8 cellular contexts compared by ENCODE assay signal in genomic region chr12:64222011-64222765, GRCh38. TPM values are rescaled to one million over a fixed set of nuclear protein-coding genes. Genes with fewer than 3 reads are reported as not detected.
DNase-seq lines count a peak whose midpoint lies in the region; ATAC-seq and TF ChIP-seq lines count a peak whose summit lies in the region.

TSS of gene KICS2 (minus strand) at chr12:64222296. CDS start at chr12:64222237, 59 bp downstream.

- H3K9me3 ChIP-seq in CD8-positive, alpha-beta T cell (ENCODE audit: low read length) = no peaks in the 10 kb centered on the region
- H3K9me3 ChIP-seq in lower lobe of right lung = no peaks in the 10 kb centered on the region

- H3K27me3 ChIP-seq in CD8-positive, alpha-beta T cell (ENCODE audit: insufficient read depth, low read length) = no peaks in the 10 kb centered on the region
- no peaks in the 10 kb centered on the region for H3K27me3 ChIP-seq in lower lobe of right lung (ENCODE audit: low read depth)

- H3K36me3 Mint-ChIP-seq in CD8-positive, alpha-beta T cell = peaks cover 5% of the 10 kb centered on the region
- H3K36me3 Mint-ChIP-seq in activated CD8-positive, alpha-beta T cell treated with anti-CD3 and anti-CD28 coated beads for 36 hours (ENCODE audit: low read depth) = no peaks in the 10 kb centered on the region

- peaks cover 12% of the 10 kb centered on the region for H3K4me1 ChIP-seq in CD8-positive, alpha-beta T cell (ENCODE audit: insufficient read depth, low read length)
- H3K4me1 ChIP-seq in lower lobe of right lung = peaks cover 13% of the 10 kb centered on the region

- H3K9me3 Mint-ChIP-seq in CD8-positive, alpha-beta T cell = no peaks in the 10 kb centered on the region
- H3K9me3 Mint-ChIP-seq in activated CD8-positive, alpha-beta T cell treated with anti-CD3 and anti-CD28 coated beads for 36 hours = no peaks in the 10 kb centered on the region

- peak; percentile 82 for ATAC-seq in CD8-positive, alpha-beta T cell
- ATAC-seq in GM19455 (IDR thresholded peaks at IDR 0.05; ENCODE audit: unreplicated experiment) = peak; percentile 94
- ATAC-seq in activated CD8-positive, alpha-beta T cell treated with anti-CD3 and anti-CD28 coated beads for 36 hours = peak; percentile 93
- peak; percentile 99 to 100 for ATAC-seq in lower lobe of right lung

- peak within 1 kb of the TSS; percentile 93 for H3K4me3 Mint-ChIP-seq in CD8-positive, alpha-beta T cell
- peak within 1 kb of the TSS; percentile 85 for H3K4me3 Mint-ChIP-seq in activated CD8-positive, alpha-beta T cell treated with anti-CD3 and anti-CD28 coated beads for 36 hours

- intact Hi-C loops in CD8-positive, alpha-beta T cell (cut with DNase I, micrococcal nuclease) = loop anchor here (1.0 to 10.0 kb wide), 10 partner anchors 182 to 1757 kb away; partner anchors contain the start of genes MON2 (in 2 of the 2), XPOT (in 2 of the 2), DPY19L2 (in 1 of the 2) and SRGAP1 (in 1 of the 2)
- intact Hi-C loops in activated CD8-positive, alpha-beta T cell treated with anti-CD3 and anti-CD28 coated beads for 36 hours (cut with micrococcal nuclease) = no loop called here
- intact Hi-C loops in lower lobe of right lung (cut with DNase I) = no loop called here

- CTCF ChIA-PET in CD8-positive, alpha-beta T cell (lab: Charles Lee) = interaction anchor here (1.0 kb wide), 1 partner anchor 379 kb away, joined by 4 read pairs; no protein-coding TSS in a partner anchor
- CTCF ChIA-PET in activated CD8-positive, alpha-beta T cell treated with anti-CD3 and anti-CD28 coated beads for 36 hours (lab: Charles Lee) = interaction anchor here (1.0 kb wide), 2 partner anchors 378 to 383 kb away, joined by 3 read pairs; partner anchors contain the start of gene SRGAP1

- H3K27me3 Mint-ChIP-seq in CD8-positive, alpha-beta T cell (ENCODE audit: low read depth) = peaks cover 8% of the 10 kb centered on the region
- peaks cover 4% of the 10 kb centered on the region for H3K27me3 Mint-ChIP-seq in activated CD8-positive, alpha-beta T cell treated with anti-CD3 and anti-CD28 coated beads for 36 hours

- H3K4me3 ChIP-seq in CD8-positive, alpha-beta T cell (ENCODE audit: low read depth, low read length) = peak within 1 kb of the TSS; percentile 67
- peak within 1 kb of the TSS; percentile 80 for H3K4me3 ChIP-seq in lower lobe of right lung

- H3K27ac ChIP-seq in CD8-positive, alpha-beta T cell (ENCODE audit: low read depth, low read length) = peak within 1 kb of the TSS; percentile 95
- H3K27ac ChIP-seq in lower lobe of right lung = peak within 1 kb of the TSS; percentile 95

- POLR2A ChIA-PET in CD8-positive, alpha-beta T cell (lab: Charles Lee) = interaction anchor here (0.8 to 1.2 kb wide), 6 partner anchors 10 to 554 kb away, joined by 3 to 4 read pairs (median 3); partner anchors contain the start of genes C12orf56 and DPY19L2
- POLR2A ChIA-PET in activated CD8-positive, alpha-beta T cell treated with anti-CD3 and anti-CD28 coated beads for 36 hours (lab: Charles Lee) = interaction anchor here (0.9 to 1.4 kb wide), 3 partner anchors 11 to 1939 kb away, joined by 3 to 4 read pairs (median 3); no protein-coding TSS in a partner anchor

- H3K4me1 Mint-ChIP-seq in CD8-positive, alpha-beta T cell (ENCODE audit: low read depth) = peaks cover 39% of the 10 kb centered on the region
- peaks cover 23% of the 10 kb centered on the region for H3K4me1 Mint-ChIP-seq in activated CD8-positive, alpha-beta T cell treated with anti-CD3 and anti-CD28 coated beads for 36 hours (ENCODE audit: low read depth)

- TF ChIP-seq CTCF in CD8-positive, alpha-beta T cell (IDR thresholded peaks at IDR 0.05) = no peak
- TF ChIP-seq CTCF in activated CD8-positive, alpha-beta T cell treated with anti-CD3 and anti-CD28 coated beads for 36 hours (IDR thresholded peaks at IDR 0.05) = no peak
- peak; percentile 27 for TF ChIP-seq CTCF in lower lobe of right lung (IDR thresholded peaks at IDR 0.05)

- DNase-seq in CD8-positive, alpha-beta T cell = peak; percentile 82 to 94 (median 88)
- DNase-seq in HK-2 (ENCODE audit: unreplicated experiment) = peak; percentile 89
- peak; percentile 60 for DNase-seq in NCI-H82 treated with DMSO at 0.1 percent for 48 hours (lab: John Stamatoyannopoulos, UW; ENCODE audit: unreplicated experiment)
- DNase-seq in activated CD8-positive, alpha-beta T cell treated with anti-CD3 and anti-CD28 coated beads for 36 hours = peak; percentile 93
- DNase-seq in ecto neural progenitor cell (ENCODE audit: low spot score) = peak; percentile 95
- DNase-seq in lower lobe of right lung = peak; percentile 96
- peak; percentile 63 to 85 (median 78) for DNase-seq in stimulated activated CD4-positive, alpha-beta T cell treated with anti-CD3 and anti-CD28 coated beads, TNF-alpha, amount 100 ng/mL, for 1 hour (ENCODE audit: low read depth in 3 of 3, low spot score in 1 of 3)

- H3K36me3 ChIP-seq in CD8-positive, alpha-beta T cell (ENCODE audit: insufficient read depth, low read length) = no peaks in the 10 kb centered on the region
- H3K36me3 ChIP-seq in lower lobe of right lung = no peaks in the 10 kb centered on the region

- H3K27ac Mint-ChIP-seq in CD8-positive, alpha-beta T cell = peak within 1 kb of the TSS; percentile 98
- H3K27ac Mint-ChIP-seq in activated CD8-positive, alpha-beta T cell treated with anti-CD3 and anti-CD28 coated beads for 36 hours = peak within 1 kb of the TSS; percentile 92

RNA-seq across cellular contexts. Expression of gene KICS2, which starts in this region (rescaled TPM):
- 10 to 100 TPM; 13.9 to 15.5 TPM for total RNA-seq in CD8-positive, alpha-beta T cell
- 10 to 100 TPM; 16.6 to 19.7 TPM for total RNA-seq in activated CD8-positive, alpha-beta T cell treated with anti-CD3 and anti-CD28 coated beads for 36 hours
- total RNA-seq in lower lobe of right lung = 8.6 TPM

Comparison
In these comparisons a context has a peak if more than half of its experiments do, and no peak if none do; other contexts are left out.
1. Peak in every context shown above with its lines: DNase-seq, ATAC-seq, H3K4me3 ChIP-seq and H3K27ac ChIP-seq.
2. intact Hi-C loops: an anchor here in CD8-positive, alpha-beta T cell (1.0 to 10.0 kb wide); none called in activated CD8-positive, alpha-beta T cell treated with anti-CD3 and anti-CD28 coated beads for 36 hours and lower lobe of right lung.